In the genomic region with DNA sequence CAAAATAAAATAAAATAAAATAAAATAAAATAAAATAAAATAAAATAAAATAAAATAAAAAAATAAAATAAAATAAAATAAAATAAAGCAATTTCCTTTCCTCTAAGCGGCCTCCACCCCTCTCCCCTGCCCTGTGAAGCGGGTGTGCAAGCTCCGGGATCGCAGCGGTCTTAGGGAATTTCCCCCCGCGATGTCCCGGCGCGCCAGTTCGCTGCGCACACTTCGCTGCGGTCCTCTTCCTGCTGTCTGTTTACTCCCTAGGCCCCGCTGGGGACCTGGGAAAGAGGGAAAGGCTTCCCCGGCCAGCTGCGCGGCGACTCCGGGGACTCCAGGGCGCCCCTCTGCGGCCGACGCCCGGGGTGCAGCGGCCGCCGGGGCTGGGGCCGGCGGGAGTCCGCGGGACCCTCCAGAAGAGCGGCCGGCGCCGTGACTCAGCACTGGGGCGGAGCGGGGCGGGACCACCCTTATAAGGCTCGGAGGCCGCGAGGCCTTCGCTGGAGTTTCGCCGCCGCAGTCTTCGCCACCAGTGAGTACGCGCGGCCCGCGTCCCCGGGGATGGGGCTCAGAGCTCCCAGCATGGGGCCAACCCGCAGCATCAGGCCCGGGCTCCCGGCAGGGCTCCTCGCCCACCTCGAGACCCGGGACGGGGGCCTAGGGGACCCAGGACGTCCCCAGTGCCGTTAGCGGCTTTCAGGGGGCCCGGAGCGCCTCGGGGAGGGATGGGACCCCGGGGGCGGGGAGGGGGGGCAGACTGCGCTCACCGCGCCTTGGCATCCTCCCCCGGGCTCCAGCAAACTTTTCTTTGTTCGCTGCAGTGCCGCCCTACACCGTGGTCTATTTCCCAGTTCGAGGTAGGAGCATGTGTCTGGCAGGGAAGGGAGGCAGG, we compare ENCODE assay signal across 8 cellular contexts. TPM values are rescaled to one million over a fixed set of nuclear protein-coding genes. Genes with fewer than 3 reads are reported as not detected.
A peak's percentile ranks its signal among the peaks of the same experiment; 100 is the strongest.
DNase-seq lines count a peak whose midpoint lies in the region; ATAC-seq lines count a peak whose summit lies in the region.

TSS of gene GSTP1 (plus strand) at position 494 of the 886 bp plus-strand sequence. CDS start at position 526, 32 bp downstream.

- peaks cover 29% of the 10 kb centered on the region for H3K36me3 Mint-ChIP-seq in activated CD4-positive, alpha-beta T cell treated with anti-CD3 and anti-CD28 coated beads, Interleukin-2, amount 10 ng/mL, durations not matched to agents 24 days and 14 days (ENCODE audit: low read depth)

- peaks cover 40% of the 10 kb centered on the region for H3K4me1 Mint-ChIP-seq in activated CD4-positive, alpha-beta T cell treated with anti-CD3 and anti-CD28 coated beads, Interleukin-2, amount 10 ng/mL, durations not matched to agents 24 days and 14 days

- peaks cover 19% of the 10 kb centered on the region for H3K27me3 Mint-ChIP-seq in activated CD4-positive, alpha-beta T cell treated with anti-CD3 and anti-CD28 coated beads, Interleukin-2, amount 10 ng/mL, durations not matched to agents 24 days and 14 days

- ATAC-seq in HG02798 (IDR thresholded peaks at IDR 0.05; ENCODE audit: poor library complexity, unreplicated experiment) (peak; percentile 70), left lobe of liver (peak; percentile 74)

- peak; percentile 36 for DNase-seq in NCI-H146 (lab: John Stamatoyannopoulos, UW)
- DNase-seq in NCI-H146 treated with DMSO at 0.1 percent for 48 hours (lab: John Stamatoyannopoulos, UW; ENCODE audit: unreplicated experiment) = no peak
- DNase-seq in NCI-H226 = peak; percentile 78
- peak; percentile 94 for DNase-seq in activated CD4-positive, alpha-beta T cell treated with anti-CD3 and anti-CD28 coated beads, Interleukin-2, amount 10 ng/mL, durations not matched to agents 24 days and 14 days
- DNase-seq in dedifferentiated amniotic fluid mesenchymal stem cell (ENCODE audit: extremely low spot score) = peak; percentile 84
- DNase-seq in left lobe of liver (ENCODE audit: low spot score) = peak; percentile 71
- peak; percentile 71 to 72 for DNase-seq in stimulated activated CD4-positive, alpha-beta T cell treated with anti-CD3 and anti-CD28 coated beads, Interleukin-2, amount 100 ng/mL, for 48 hours

- peak within 1 kb of the TSS; percentile 95 for H3K4me3 Mint-ChIP-seq in activated CD4-positive, alpha-beta T cell treated with anti-CD3 and anti-CD28 coated beads, Interleukin-2, amount 10 ng/mL, durations not matched to agents 24 days and 14 days

- H3K27ac Mint-ChIP-seq in activated CD4-positive, alpha-beta T cell treated with anti-CD3 and anti-CD28 coated beads, Interleukin-2, amount 10 ng/mL, durations not matched to agents 24 days and 14 days = peak within 1 kb of the TSS; percentile 94

- H3K9me3 Mint-ChIP-seq in activated CD4-positive, alpha-beta T cell treated with anti-CD3 and anti-CD28 coated beads, Interleukin-2, amount 10 ng/mL, durations not matched to agents 24 days and 14 days = no peaks in the 10 kb centered on the region

- intact Hi-C loops in activated CD4-positive, alpha-beta T cell treated with anti-CD3 and anti-CD28 coated beads, Interleukin-2, amount 10 ng/mL, durations not matched to agents 24 days and 14 days (cut with micrococcal nuclease) = loop anchor here (1.0 to 10.0 kb wide), 4 partner anchors 34 to 229 kb away; partner anchors contain the start of genes CDK2AP2, NUDT8, PITPNM1 and POLD4

RNA-seq across cellular contexts. Expression of gene GSTP1, which starts in this region (rescaled TPM):
- 305 and 312 TPM in 2 replicates for total RNA-seq in activated CD4-positive, alpha-beta T cell treated with anti-CD3 and anti-CD28 coated beads, Interleukin-2, amount 10 ng/mL, durations not matched to agents 24 days and 14 days
- 30.9 TPM for total RNA-seq in left lobe of liver
